24 cellular contexts compared by ENCODE assay signal in the genomic region with DNA sequence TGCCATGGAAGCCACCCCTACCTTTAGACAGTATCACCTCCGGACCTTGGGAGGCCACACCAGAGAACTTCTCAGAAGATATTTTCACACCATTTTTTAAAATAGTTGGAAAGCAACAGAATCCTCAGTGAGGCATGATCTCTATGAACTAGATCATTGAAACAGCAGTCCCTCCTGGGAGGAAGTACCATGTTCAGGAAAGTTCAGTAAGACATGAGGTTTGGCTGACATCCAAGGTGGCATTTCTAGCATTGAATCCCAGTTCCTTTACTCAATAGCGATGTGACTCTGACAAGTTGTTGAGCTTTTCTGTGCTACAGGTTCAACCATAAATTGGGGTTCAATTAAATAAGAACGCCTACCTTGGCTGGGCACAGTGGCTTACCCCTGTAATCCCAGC.
DNase-seq lines count a peak whose midpoint lies in the region; ATAC-seq lines count a peak whose summit lies in the region.
"Had no signal": no experiment of that assay in that cellular context is flagged by ENCODE, and none has a peak within 500 bp of the region (broad histone marks: within the 10 kb centered on the region; RNA-seq: fewer than 3 reads in every experiment).

No MANE protein-coding gene starts in this region.

- peaks cover 0 to 1% (median 0%) of the 10 kb centered on the region in 11 donors for H3K9me3 Mint-ChIP-seq in naive thymus-derived CD4-positive, alpha-beta T cell
- H3K9me3 Mint-ChIP-seq: mesothelial cell of epicardium; nephron progenitor cell; stimulated activated naive CD8-positive, alpha-beta T cell treated with anti-CD3 and anti-CD28 coated beads, Interleukin-15, Interleukin-2, amounts not matched to agents 100 ng/mL and 50 ng/mL, for 24 hours had no signal

- ATAC-seq in naive thymus-derived CD4-positive, alpha-beta T cell, result no peak
- ATAC-seq in GM19324 (IDR thresholded peaks at IDR 0.05; ENCODE audit: low FRiP score, unreplicated experiment) (no peak), HG03045 (IDR thresholded peaks at IDR 0.05; ENCODE audit: unreplicated experiment) (no peak)
- ATAC-seq: body of pancreas, HCT116, left lobe of liver, SK-N-SH treated with all-trans-retinoic acid at 6 μM for 48 hours had no signal

- intact Hi-C loops in naive thymus-derived CD4-positive, alpha-beta T cell (cut with micrococcal nuclease), result no loop called here

- no peak overlapping the region for H3K4me3 Mint-ChIP-seq in naive thymus-derived CD4-positive, alpha-beta T cell
- H3K4me3 Mint-ChIP-seq: activated naive CD8-positive, alpha-beta T cell; B cell; mesothelial cell of epicardium; nephron progenitor cell; stimulated activated naive CD8-positive, alpha-beta T cell treated with anti-CD3 and anti-CD28 coated beads, Interleukin-15, Interleukin-2, amounts not matched to agents 100 ng/mL and 50 ng/mL, for 24 hours had no signal

- H3K27me3 Mint-ChIP-seq in naive thymus-derived CD4-positive, alpha-beta T cell, result peaks cover 4 to 10% (median 8%) of the 10 kb centered on the region in 5 donors

- H3K4me1 ChIP-seq in naive thymus-derived CD4-positive, alpha-beta T cell (ENCODE audit: control insufficient read depth in 2 of 2, insufficient read depth in 2 of 2, low read length in 2 of 2), result no peaks in the 10 kb centered on the region
- H3K4me1 ChIP-seq: body of pancreas, Peyer's patch, tibial nerve had no signal

- no peak overlapping the region for H3K27ac ChIP-seq in naive thymus-derived CD4-positive, alpha-beta T cell (ENCODE audit: low read depth, low read length)
- H3K27ac ChIP-seq: 22Rv1, body of pancreas, Peyer's patch, tibial nerve had no signal

- no peaks in the 10 kb centered on the region for H3K36me3 Mint-ChIP-seq in naive thymus-derived CD4-positive, alpha-beta T cell
- H3K36me3 Mint-ChIP-seq: activated naive CD8-positive, alpha-beta T cell; mesothelial cell of epicardium had no signal

- DNase-seq in NOMO-1 treated with DMSO at 0.1 percent for 48 hours (lab: John Stamatoyannopoulos, UW; ENCODE audit: unreplicated experiment) (peak; percentile 16), NOMO-1 treated with dmso at 0.1 percent for 144 hours (lab: John Stamatoyannopoulos, UW; ENCODE audit: unreplicated experiment) (no peak), RPMI8226 (peak; percentile 48), glomerular endothelial cell (ENCODE audit: extremely low read depth, low read depth, low spot score) (peak; percentile 7), NCI-H2171 treated with DMSO at 0.1 percent for 48 hours (lab: John Stamatoyannopoulos, UW) (no peak)
- no peak for DNase-seq in naive thymus-derived CD4-positive, alpha-beta T cell
- DNase-seq: activated CD4-positive, alpha-beta T cell treated with anti-CD3 and anti-CD28 coated beads for 1 hour; head of caudate nucleus; NCI-H1694 treated with DMSO at 0.1 percent for 48 hours; nephron progenitor cell; Peyer's patch; T1000 had no signal

- POLR2A ChIA-PET in naive thymus-derived CD4-positive, alpha-beta T cell (lab: Charles Lee), result no interaction called here

- H3K4me1 Mint-ChIP-seq in naive thymus-derived CD4-positive, alpha-beta T cell, result peaks cover 0 to 8% (median 4%) of the 10 kb centered on the region in 7 donors
- H3K4me1 Mint-ChIP-seq: mesothelial cell of epicardium had no signal

- no peaks in the 10 kb centered on the region for H3K36me3 ChIP-seq in naive thymus-derived CD4-positive, alpha-beta T cell (ENCODE audit: control insufficient read depth in 2 of 3, insufficient read depth in 3 of 3, low read length in 3 of 3)
- H3K36me3 ChIP-seq: Peyer's patch, tibial nerve had no signal

- H3K9me3 ChIP-seq in naive thymus-derived CD4-positive, alpha-beta T cell (ENCODE audit: control insufficient read depth in 2 of 3, low read length in 3 of 3), result no peaks in the 10 kb centered on the region
- H3K9me3 ChIP-seq: body of pancreas, Peyer's patch, tibial nerve had no signal

- H3K27ac Mint-ChIP-seq in naive thymus-derived CD4-positive, alpha-beta T cell, result no peak overlapping the region
- H3K27ac Mint-ChIP-seq: activated naive CD8-positive, alpha-beta T cell; B cell; mesothelial cell of epicardium; nephron progenitor cell; stimulated activated naive CD8-positive, alpha-beta T cell treated with anti-CD3 and anti-CD28 coated beads, Interleukin-15, Interleukin-2, amounts not matched to agents 100 ng/mL and 50 ng/mL, for 24 hours had no signal

- H3K27me3 ChIP-seq in naive thymus-derived CD4-positive, alpha-beta T cell (ENCODE audit: control insufficient read depth in 2 of 2, insufficient read depth in 2 of 2, low read length in 2 of 2), result no peaks in the 10 kb centered on the region
- H3K27me3 ChIP-seq: body of pancreas, Peyer's patch, tibial nerve had no signal

- CTCF ChIA-PET in naive thymus-derived CD4-positive, alpha-beta T cell (lab: Charles Lee), result no interaction called here

- no peak overlapping the region for H3K4me3 ChIP-seq in naive thymus-derived CD4-positive, alpha-beta T cell (ENCODE audit: low read length)
- H3K4me3 ChIP-seq: body of pancreas, Peyer's patch, tibial nerve had no signal

Comparison
In these comparisons a context has a peak if more than half of its experiments do, and no peak if none do; other contexts are left out.
1. DNase-seq: peak in NOMO-1 treated with DMSO at 0.1 percent for 48 hours (single experiment), RPMI8226 (single experiment) and glomerular endothelial cell (single experiment); none in NOMO-1 treated with dmso at 0.1 percent for 144 hours (single experiment), naive thymus-derived CD4-positive, alpha-beta T cell (0 of 9) and NCI-H2171 treated with DMSO at 0.1 percent for 48 hours (single experiment).